Comparison of ENCODE assay signal across 1 cellular context in genomic region chr5:1779021-1779680, GRCh38.
TF ChIP-seq lines count a peak whose summit lies in the region.

No MANE protein-coding gene starts in this region.

TF ChIP-seq in IMR-90, 13 proteins besides CTCF, POLR2A, EP300 and RAD21:
- TF ChIP-seq RFX5 (IDR thresholded peaks at IDR 0.05; ENCODE audit: low read depth, low read length) (no peak), SMC3 (IDR thresholded peaks at IDR 0.05; ENCODE audit: low read depth, low read length) (no peak)
